In the genomic region with DNA sequence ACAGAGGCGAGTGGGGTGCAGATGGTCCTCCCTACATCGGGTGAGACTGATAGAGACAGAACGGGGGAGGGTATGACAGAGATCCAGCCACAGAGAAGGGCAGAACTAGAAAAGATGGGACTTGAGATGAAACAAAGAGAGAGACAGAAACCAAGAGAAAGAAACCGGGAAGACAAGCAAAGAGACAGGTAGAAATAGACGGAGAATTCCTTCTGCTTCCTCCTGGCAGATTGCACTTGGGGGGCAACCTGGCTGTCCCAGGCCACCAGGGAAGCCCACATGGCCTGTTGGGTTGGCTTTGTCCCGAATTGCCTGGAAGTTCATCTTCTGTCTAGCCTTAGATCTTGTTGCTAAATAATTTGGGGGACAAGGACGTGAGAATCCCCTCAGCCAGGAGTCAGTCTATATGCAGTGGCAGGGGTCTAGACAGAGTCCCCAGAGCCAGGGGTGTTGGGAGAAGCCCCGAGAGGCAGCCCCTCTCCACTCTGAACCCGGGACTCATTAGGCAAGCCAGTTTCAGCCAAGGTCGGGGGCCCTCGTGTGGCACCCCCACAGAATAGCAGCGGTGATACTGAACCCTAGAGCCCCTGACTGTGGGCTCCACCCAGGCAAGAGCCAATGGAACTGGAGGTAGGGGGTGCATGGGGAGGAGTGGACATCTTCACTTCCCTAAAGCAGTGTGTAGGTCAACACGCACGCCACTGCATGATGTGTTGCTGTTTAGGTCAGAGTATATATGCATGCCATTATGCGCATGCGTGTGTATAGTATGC, we compare ENCODE assay signal across 8 cellular contexts. TPM values are rescaled to one million over a fixed set of nuclear protein-coding genes. Genes with fewer than 3 reads are reported as not detected.
DNase-seq lines count a peak whose midpoint lies in the region; ATAC-seq and TF ChIP-seq lines count a peak whose summit lies in the region.

No MANE protein-coding gene starts in this region.

- ATAC-seq in GM21528 (IDR thresholded peaks at IDR 0.05; ENCODE audit: low FRiP score, unreplicated experiment) = peak; percentile 44

- peaks cover 36% of the 10 kb centered on the region for H3K4me1 Mint-ChIP-seq in activated CD4-positive, alpha-beta T cell treated with anti-CD3 and anti-CD28 coated beads, Interleukin-2, amount 10 ng/mL, durations not matched to agents 7 days and 5 days
- H3K4me1 Mint-ChIP-seq in endodermal cell = peaks cover 9% of the 10 kb centered on the region

- in situ Hi-C loops in KBM-7 (cut with MboI; ENCODE audit: low pct_unique_long_range_greater_than_20kb, low sequenced_read_pairs) = no loop called here

- CTCF ChIA-PET in activated CD4-positive, alpha-beta T cell treated with anti-CD3 and anti-CD28 coated beads, Interleukin-2, amount 10 ng/mL, durations not matched to agents 7 days and 5 days (lab: Charles Lee) = interaction anchor here (2.0 to 3.9 kb wide), 2 partner anchors 8 to 12 kb away, joined by 13 to 40 read pairs; no protein-coding TSS in a partner anchor

- peak overlapping the region; percentile 99 for H3K27ac Mint-ChIP-seq in activated CD4-positive, alpha-beta T cell treated with anti-CD3 and anti-CD28 coated beads, Interleukin-2, amount 10 ng/mL, durations not matched to agents 7 days and 5 days
- no peak overlapping the region for H3K27ac Mint-ChIP-seq in endodermal cell

- no peaks in the 10 kb centered on the region for H3K9me3 Mint-ChIP-seq in activated CD4-positive, alpha-beta T cell treated with anti-CD3 and anti-CD28 coated beads, Interleukin-2, amount 10 ng/mL, durations not matched to agents 7 days and 5 days
- H3K9me3 Mint-ChIP-seq in endodermal cell = no peaks in the 10 kb centered on the region

- 73% methylated on average over 11 to 16 of the region's 16 CpGs for WGBS in endodermal cell (ENCODE audit: insufficient coverage in 1 of 2, insufficient read length in 1 of 2), 2 experiments

- no peaks in the 10 kb centered on the region for H3K27me3 ChIP-seq in endodermal cell (ENCODE audit: control insufficient read depth, insufficient read depth, low read length, poor library complexity, severe bottlenecking)
- peaks cover 2% of the 10 kb centered on the region for H3K27me3 ChIP-seq in rectal smooth muscle tissue (ENCODE audit: control insufficient read depth, insufficient read depth, low read length)

- H3K4me3 ChIP-seq in endodermal cell (ENCODE audit: low read length) (no peak overlapping the region), rectal smooth muscle tissue (ENCODE audit: low read length) (peak overlapping the region; percentile 43)

- H3K9ac ChIP-seq in endodermal cell (ENCODE audit: extremely low read depth, low read length, poor library complexity, severe bottlenecking) = no peak overlapping the region
- no peak overlapping the region for H3K9ac ChIP-seq in rectal smooth muscle tissue (ENCODE audit: low read length)

- POLR2A ChIA-PET in activated CD4-positive, alpha-beta T cell treated with anti-CD3 and anti-CD28 coated beads, Interleukin-2, amount 10 ng/mL, durations not matched to agents 7 days and 5 days (lab: Charles Lee) = interaction anchor here (1.4 to 4.0 kb wide), 5 partner anchors 11 to 88 kb away, joined by 3 to 171 read pairs (median 13); a partner anchor contains a TSS

- H3K9me3 ChIP-seq in endodermal cell (ENCODE audit: control insufficient read depth, low read length) = no peaks in the 10 kb centered on the region

- peaks cover 39% of the 10 kb centered on the region for H3K36me3 Mint-ChIP-seq in activated CD4-positive, alpha-beta T cell treated with anti-CD3 and anti-CD28 coated beads, Interleukin-2, amount 10 ng/mL, durations not matched to agents 7 days and 5 days (ENCODE audit: low read depth)
- no peaks in the 10 kb centered on the region for H3K36me3 Mint-ChIP-seq in endodermal cell (ENCODE audit: low read depth)

- peak; percentile 33 for TF ChIP-seq CTCF in endodermal cell (conservative IDR thresholded peaks at IDR 0.05)

- DNase-seq in EH (ENCODE audit: low read depth) (peak; percentile 9), KBM-7 (peak; percentile 98), endodermal cell (no peak), NCI-H2029 (lab: John Stamatoyannopoulos, UW) (no peak), NCI-H2081 treated with DMSO at 0.1 percent for 48 hours (lab: John Stamatoyannopoulos, UW) (no peak)
- peak; percentile 86 for DNase-seq in activated CD4-positive, alpha-beta T cell treated with anti-CD3 and anti-CD28 coated beads, Interleukin-2, amount 10 ng/mL, durations not matched to agents 7 days and 5 days

- peak overlapping the region; percentile 93 for H3K4me3 Mint-ChIP-seq in activated CD4-positive, alpha-beta T cell treated with anti-CD3 and anti-CD28 coated beads, Interleukin-2, amount 10 ng/mL, durations not matched to agents 7 days and 5 days
- H3K4me3 Mint-ChIP-seq in endodermal cell = no peak overlapping the region

- no peaks in the 10 kb centered on the region for H3K36me3 ChIP-seq in endodermal cell (ENCODE audit: control insufficient read depth, insufficient read depth, low read length)
- H3K36me3 ChIP-seq in rectal smooth muscle tissue (ENCODE audit: control insufficient read depth, insufficient read depth, low read length) = no peaks in the 10 kb centered on the region

- H3K27me3 Mint-ChIP-seq in activated CD4-positive, alpha-beta T cell treated with anti-CD3 and anti-CD28 coated beads, Interleukin-2, amount 10 ng/mL, durations not matched to agents 7 days and 5 days = peaks cover 4% of the 10 kb centered on the region
- peaks cover 27% of the 10 kb centered on the region for H3K27me3 Mint-ChIP-seq in endodermal cell (ENCODE audit: insufficient read depth)

- H3K27ac ChIP-seq in endodermal cell (ENCODE audit: low read depth, low read length) = peak overlapping the region; percentile 66
- no peak overlapping the region for H3K27ac ChIP-seq in rectal smooth muscle tissue (ENCODE audit: low read depth, low read length)

- no peaks in the 10 kb centered on the region for H3K4me1 ChIP-seq in endodermal cell (ENCODE audit: control insufficient read depth, insufficient read depth, low read length)
- H3K4me1 ChIP-seq in rectal smooth muscle tissue (ENCODE audit: control insufficient read depth, insufficient read depth, low read length) = peaks cover 4% of the 10 kb centered on the region

RNA-seq across cellular contexts. Expression of a gene that starts 0.6 kb away (rescaled TPM):
- 10 to 100 TPM; 44.1 to 57.5 TPM for total RNA-seq in activated CD4-positive, alpha-beta T cell treated with anti-CD3 and anti-CD28 coated beads, Interleukin-2, amount 10 ng/mL, durations not matched to agents 7 days and 5 days
- 10 to 100 TPM; 31.3 to 36.8 TPM for total RNA-seq in endodermal cell
- 24.0 TPM for polyA plus RNA-seq in endodermal cell (2013, experiment 1 of 2)
- polyA plus RNA-seq in endodermal cell (2013, experiment 2 of 2) = 22.4 TPM

RNA-seq across cellular contexts. Expression of a gene that starts 22.8 kb away (rescaled TPM):
- total RNA-seq in activated CD4-positive, alpha-beta T cell treated with anti-CD3 and anti-CD28 coated beads, Interleukin-2, amount 10 ng/mL, durations not matched to agents 7 days and 5 days = 10 to 100 TPM; 66.1 to 69.0 TPM
- total RNA-seq in endodermal cell = 10 to 100 TPM; 97.2 to 98.8 TPM
- polyA plus RNA-seq in endodermal cell (2013, experiment 1 of 2) = 87.0 TPM
- 73.6 TPM for polyA plus RNA-seq in endodermal cell (2013, experiment 2 of 2)

RNA-seq across cellular contexts. Expression of a gene that starts 48.5 kb away (rescaled TPM):
- not detected for total RNA-seq in activated CD4-positive, alpha-beta T cell treated with anti-CD3 and anti-CD28 coated beads, Interleukin-2, amount 10 ng/mL, durations not matched to agents 7 days and 5 days
- not detected for total RNA-seq in endodermal cell
- polyA plus RNA-seq in endodermal cell (2013, experiment 1 of 2) = not detected
- not detected for polyA plus RNA-seq in endodermal cell (2013, experiment 2 of 2)

Comparison
In these comparisons a context has a peak if more than half of its experiments do, and no peak if none do; other contexts are left out.
1. DNase-seq: peak in EH (single experiment), KBM-7 (single experiment) and activated CD4-positive, alpha-beta T cell treated with anti-CD3 and anti-CD28 coated beads, Interleukin-2, amount 10 ng/mL, durations not matched to agents 7 days and 5 days (single experiment); none in endodermal cell (single experiment), NCI-H2029 (single experiment) and NCI-H2081 treated with DMSO at 0.1 percent for 48 hours (single experiment).